Comparison of ENCODE assay signal across 8 cellular contexts in the genomic region with DNA sequence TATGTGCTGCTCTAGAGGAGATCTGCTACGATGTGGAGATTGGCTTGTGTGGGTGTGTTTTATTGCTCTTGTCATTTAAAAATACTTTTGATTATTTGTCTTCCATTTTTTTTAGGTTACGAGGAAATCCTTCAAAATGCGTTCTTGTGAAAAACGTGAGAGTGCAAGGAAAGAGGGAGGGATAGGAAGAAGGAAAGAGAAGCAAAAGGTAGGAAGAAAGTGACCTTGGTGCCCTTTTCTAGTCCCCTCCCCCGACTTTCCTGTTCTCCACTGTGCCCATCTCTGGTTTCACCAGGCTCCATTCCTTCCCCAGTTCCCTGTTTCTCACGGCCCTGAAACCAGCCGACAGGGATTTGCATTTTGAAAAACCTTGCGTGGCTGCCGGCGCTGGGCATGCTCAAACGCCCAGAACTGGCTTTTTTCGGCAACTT. TPM values are rescaled to one million over a fixed set of nuclear protein-coding genes. Genes with fewer than 3 reads are reported as not detected.
DNase-seq lines count a peak whose midpoint lies in the region; ATAC-seq, FAIRE-seq and TF ChIP-seq lines count a peak whose summit lies in the region.

No MANE protein-coding gene starts in this region.

- peaks cover 23% of the 10 kb centered on the region for H3K36me3 Mint-ChIP-seq in Calu3 (ENCODE audit: insufficient read depth, unreplicated experiment)

- FAIRE-seq in pancreas (lab: Jason Lieb, UNC) = no peak

- no peaks in the 10 kb centered on the region for H3K9me3 Mint-ChIP-seq in Calu3 (ENCODE audit: low read depth, unreplicated experiment)

- H3K4me3 Mint-ChIP-seq in Calu3 (ENCODE audit: low read depth, unreplicated experiment) = peak overlapping the region; percentile 93

- CTCF ChIA-PET in Calu3 (lab: Charles Lee) = interaction anchor here (0.6 to 2.2 kb wide), 5 partner anchors 145 to 316 kb away, joined by 3 to 17 read pairs (median 4); no protein-coding TSS in a partner anchor

- H3K4me3 ChIP-seq in RWPE2 (ENCODE audit: severe bottlenecking) = peak overlapping the region; percentile 81
- peak overlapping the region; percentile 44 to 56 for H3K4me3 ChIP-seq in foreskin fibroblast (ENCODE audit: low read depth in 1 of 2, low read length in 2 of 2)
- peak overlapping the region; percentile 10 to 91 (median 62) for H3K4me3 ChIP-seq in pancreas

- intact Hi-C loops in Calu3 (cut with micrococcal nuclease; ENCODE audit: unreplicated experiment) = loop anchor here (2.0 to 10.0 kb wide), 2 partner anchors 259 to 321 kb away; no protein-coding TSS in a partner anchor
- intact Hi-C loops in pancreas (cut with DNase I) = loop anchor here in 1 of 3 donors (10.0 kb wide), 1 partner anchor 261 kb away; no protein-coding TSS in a partner anchor

- no TSS peak for BruUV-seq in Calu3 (replicated peaks; lab: Mats Ljungman, UMichigan)

- no peak for TF ChIP-seq CTCF in Calu3 (IDR thresholded peaks at IDR 0.05; ENCODE audit: unreplicated experiment)
- TF ChIP-seq CTCF in RWPE2 (IDR thresholded peaks at IDR 0.05; ENCODE audit: poor library complexity, severe bottlenecking) = no peak
- no peak for TF ChIP-seq CTCF in foreskin fibroblast (IDR thresholded peaks at IDR 0.05; ENCODE audit: low read depth, low read length)
- no peak for TF ChIP-seq CTCF in pancreas (IDR thresholded peaks at IDR 0.05)

- H3K36me3 ChIP-seq in RWPE2 (ENCODE audit: low read depth) = no peaks in the 10 kb centered on the region
- no peaks in the 10 kb centered on the region for H3K36me3 ChIP-seq in pancreas

- DNase-seq in Calu3 = no peak
- no peak for DNase-seq in RWPE2 (ENCODE audit: low spot score)
- no peak for DNase-seq in foreskin fibroblast
- peak in 2 of 6 donors; percentile 76 to 85 for DNase-seq in pancreas
- no peak for DNase-seq in HT-29 (ENCODE audit: low spot score)
- no peak for DNase-seq in effector CD4-positive, alpha-beta T cell
- no peak for DNase-seq in NCI-H1694 treated with DMSO at 0.1 percent for 48 hours (lab: John Stamatoyannopoulos, UW)

- H3K27ac ChIP-seq in RWPE2 (ENCODE audit: poor library complexity, severe bottlenecking) = peak overlapping the region; percentile 88
- H3K27ac ChIP-seq in pancreas = peak overlapping the region; percentile 10 to 85 (median 76)

- 11 to 13% methylated on average over 12 of the region's 12 CpGs for WGBS in pancreas, 2 donors

- H3K27me3 Mint-ChIP-seq in Calu3 (ENCODE audit: unreplicated experiment) = no peaks in the 10 kb centered on the region

- H3K4me1 ChIP-seq in RWPE2 (ENCODE audit: insufficient read depth, poor library complexity, severe bottlenecking) (peaks cover 36% of the 10 kb centered on the region), pancreas (peaks cover 0 to 10% (median 8%) of the 10 kb centered on the region in 3 donors)

- no peak for ATAC-seq in RWPE2 (ENCODE audit: low read depth)
- peak in 2 of 4 donors; percentile 53 to 65 for ATAC-seq in pancreas
- no peak for ATAC-seq in HG03520 (IDR thresholded peaks at IDR 0.05; ENCODE audit: unreplicated experiment)

- peaks cover 17% of the 10 kb centered on the region for H3K4me1 Mint-ChIP-seq in Calu3 (ENCODE audit: low read depth, unreplicated experiment)

- peak overlapping the region; percentile 78 for H3K27ac Mint-ChIP-seq in Calu3 (ENCODE audit: unreplicated experiment)

- H3K9me3 ChIP-seq in RWPE2 (ENCODE audit: severe bottlenecking) (no peaks in the 10 kb centered on the region), pancreas (no peaks in the 10 kb centered on the region)

- H3K27me3 ChIP-seq in RWPE2 (ENCODE audit: insufficient read depth, poor library complexity, severe bottlenecking) (no peaks in the 10 kb centered on the region), pancreas (no peaks in the 10 kb centered on the region)

RNA-seq across cellular contexts. Expression of a gene that starts 0.5 kb away (rescaled TPM):
- total RNA-seq in Calu3 (2022) (14.7 and 20.5 TPM in 2 replicates), pancreas (1 to 10 TPM; 3.0 to 8.6 (median 4.9) TPM)
- polyA plus RNA-seq in pancreas = 10 to 100 TPM in 1 of 2 donors, 1 to 10 TPM in 1; 4.3 to 25.9 TPM
- 30.7 and 31.4 TPM in 2 replicates for total RNA-seq in HT-29 (2014; rRNA removed; shearing (Covaris generic))
